Comparison of ENCODE assay signal across 8 cellular contexts in genomic region chr3:53254810-53255359, GRCh38. TPM values are rescaled to one million over a fixed set of nuclear protein-coding genes. Genes with fewer than 3 reads are reported as not detected.
DNase-seq lines count a peak whose midpoint lies in the region; ATAC-seq, FAIRE-seq and TF ChIP-seq lines count a peak whose summit lies in the region.

No MANE protein-coding gene starts in this region.

- no peaks in the 10 kb centered on the region for H3K9me3 ChIP-seq in Panc1 (ENCODE audit: control insufficient read depth, insufficient read depth, low read depth, low read length)
- no peaks in the 10 kb centered on the region for H3K9me3 ChIP-seq in neuronal stem cell (replicated peaks in 1 of 2; ENCODE audit: control insufficient read depth in 2 of 2, insufficient read depth in 1 of 2, low read depth in 1 of 2, low read length in 2 of 2)
- H3K9me3 ChIP-seq in tibial artery: no peaks in the 10 kb centered on the region

- peak overlapping the region; percentile 99 for H3K18ac ChIP-seq in neuronal stem cell (ENCODE audit: low read length)

- H3K4me1 ChIP-seq in Panc1 (ENCODE audit: control insufficient read depth, insufficient read depth, low read length): peaks cover 24% of the 10 kb centered on the region
- H3K4me1 ChIP-seq in neuronal stem cell (ENCODE audit: control insufficient read depth in 2 of 2, insufficient read depth in 1 of 2, low read depth in 1 of 2, low read length in 2 of 2): peaks cover 24 to 26% of the 10 kb centered on the region in 2 donors
- H3K4me1 ChIP-seq in tibial artery: peaks cover 0 to 53% (median 40%) of the 10 kb centered on the region in 4 donors

- peaks cover 2% of the 10 kb centered on the region for H3K79me1 ChIP-seq in neuronal stem cell (ENCODE audit: low read depth, low read length)

- no CpG with 5 or more reads among the region's 21 CpGs for WGBS in neuronal stem cell (ENCODE audit: extremely low coverage in 2 of 2, insufficient read length in 2 of 2, insufficient replicate concordance in 1 of 2), 2 donors

- peak overlapping the region; percentile 87 for H3K27ac ChIP-seq in Panc1 (ENCODE audit: low read length)
- peak overlapping the region; percentile 90 for H3K27ac ChIP-seq in neuronal stem cell (replicated peaks; ENCODE audit: low read length)
- H3K27ac ChIP-seq in tibial artery: peak overlapping the region; percentile 76 to 85

- peak overlapping the region; percentile 27 for H3K23ac ChIP-seq in neuronal stem cell (ENCODE audit: low read depth, low read length, poor library complexity)

- no peak overlapping the region for H4K91ac ChIP-seq in neuronal stem cell (ENCODE audit: low read depth, low read length, poor library complexity)

- H3K4me2 ChIP-seq in neuronal stem cell (ENCODE audit: insufficient read depth, low read length, poor library complexity, severe bottlenecking): peak overlapping the region; percentile 70

- no peak overlapping the region for H3K4ac ChIP-seq in neuronal stem cell (ENCODE audit: low read length)

- H3K27me3 ChIP-seq in Panc1 (ENCODE audit: control insufficient read depth, insufficient read depth, low read length): no peaks in the 10 kb centered on the region
- no peaks in the 10 kb centered on the region for H3K27me3 ChIP-seq in neuronal stem cell (ENCODE audit: control insufficient read depth in 3 of 3, insufficient read depth in 3 of 3, low read depth in 1 of 3, low read length in 3 of 3)
- no peaks in the 10 kb centered on the region for H3K27me3 ChIP-seq in tibial artery

- H3K9ac ChIP-seq in neuronal stem cell (ENCODE audit: low read depth, low read length, poor library complexity): peak overlapping the region; percentile 97

- no TSS peak for BruUV-seq in Panc1 (replicated peaks; lab: Mats Ljungman, UMichigan)

- peak overlapping the region; percentile 84 to 89 for H3K4me3 ChIP-seq in Panc1 (ENCODE audit: low read depth in 2 of 2, low read length in 2 of 2)
- peak overlapping the region; percentile 88 to 98 for H3K4me3 ChIP-seq in neuronal stem cell (ENCODE audit: low read length in 2 of 2)
- peak overlapping the region; percentile 68 to 99 for H3K4me3 ChIP-seq in tibial artery

- peak overlapping the region; percentile 78 for H3K14ac ChIP-seq in neuronal stem cell (ENCODE audit: low read length)

- no peak overlapping the region for H2BK15ac ChIP-seq in neuronal stem cell (ENCODE audit: low read length)

- peak overlapping the region; percentile 24 for H2AK5ac ChIP-seq in neuronal stem cell (ENCODE audit: low read depth, low read length)

- POLR2A ChIA-PET in Panc1 (lab: Charles Lee): no interaction called here

- no peak overlapping the region for H2BK12ac ChIP-seq in neuronal stem cell (ENCODE audit: low read length)

- H4K8ac ChIP-seq in neuronal stem cell (ENCODE audit: low read depth, low read length): no peak overlapping the region

- H3K36me3 ChIP-seq in Panc1 (ENCODE audit: control insufficient read depth, insufficient read depth, low read length) (peaks cover 3% of the 10 kb centered on the region; the same call in 1 of the 2 replicates), neuronal stem cell (replicated peaks in 1 of 2; ENCODE audit: control insufficient read depth in 2 of 2, insufficient read depth in 2 of 2, low read length in 2 of 2) (peaks cover 5 to 38% of the 10 kb centered on the region in 2 donors), tibial artery (no peaks in the 10 kb centered on the region)

- peak overlapping the region; percentile 91 for H2AFZ ChIP-seq in neuronal stem cell (ENCODE audit: low read length)

- peak overlapping the region; percentile 96 for H2BK5ac ChIP-seq in neuronal stem cell (ENCODE audit: low read length)

- DNase-seq in AG08396 (ENCODE audit: low spot score) (peak; percentile 78), Panc1 (ENCODE audit: low read depth, low spot score) (no peak), frontal cortex (ENCODE audit: low spot score in 2 of 2) (peak; percentile 54 to 70), neuronal stem cell (ENCODE audit: low spot score) (peak; percentile 62), tibial artery (peak; percentile 70 to 85)
- DNase-seq in activated naive CD4-positive, alpha-beta T cell (lab: John Stamatoyannopoulos, UW): peak in 3 of 4 experiments; percentile 10 to 37 (median 25)

- FAIRE-seq in frontal cortex (lab: Jason Lieb, UNC): no peak

- no peak overlapping the region for H2BK120ac ChIP-seq in neuronal stem cell (ENCODE audit: low read depth, low read length)

- in situ Hi-C loops in Panc1 (cut with HindIII; ENCODE audit: low pct_unique_long_range_greater_than_20kb, low sequenced_read_pairs): no loop called here

- ATAC-seq in GM18520 (IDR thresholded peaks at IDR 0.05; ENCODE audit: unreplicated experiment) (peak; percentile 31), HG03108 (IDR thresholded peaks at IDR 0.05; ENCODE audit: unreplicated experiment) (peak; percentile 52), Panc1 (peak; percentile 73)

- CTCF ChIA-PET in Panc1 (lab: Charles Lee): no interaction called here

- intact Hi-C loops in Panc1 (cut with micrococcal nuclease; ENCODE audit: unreplicated experiment): no loop called here
- intact Hi-C loops in tibial artery (cut with DNase I; ENCODE audit: low total_unique reads): no loop called here

- no peak for TF ChIP-seq CTCF in Panc1 (IDR thresholded peaks at IDR 0.05)
- no peak for TF ChIP-seq CTCF in tibial artery (IDR thresholded peaks at IDR 0.05)

RNA-seq across cellular contexts. Expression of gene TKT, which starts 0.9 kb away (rescaled TPM):
- total RNA-seq in Panc1 (2021; ENCODE audit: unreplicated experiment): 338 TPM
- 307 TPM for polyA plus RNA-seq in Panc1 (2012; ENCODE audit: insufficient read length)
- total RNA-seq in frontal cortex: 122 TPM
- 423 TPM for polyA plus RNA-seq in neuronal stem cell (2013, experiment 1 of 2)
- polyA plus RNA-seq in neuronal stem cell (2013, experiment 2 of 2): 428 TPM
